ENCODE assay signal across 8 cellular contexts in genomic region chr14:99479903-99480855, GRCh38. TPM values are rescaled to one million over a fixed set of nuclear protein-coding genes. Genes with fewer than 3 reads are reported as not detected.
DNase-seq lines count a peak whose midpoint lies in the region; ATAC-seq lines count a peak whose summit lies in the region.

No MANE protein-coding gene starts in this region.

- DNase-seq in GDM1 (lab: John Stamatoyannopoulos, UW): peak; percentile 63
- DNase-seq in LoVo (ENCODE audit: low spot score): peak; percentile 31
- peak; percentile 59 for DNase-seq in activated CD4-positive, alpha-beta T cell treated with anti-CD3 and anti-CD28 coated beads for 36 hours
- DNase-seq in dedifferentiated amniotic fluid mesenchymal stem cell (ENCODE audit: extremely low spot score): peak; percentile 51
- peak; percentile 69 for DNase-seq in left lobe of liver (ENCODE audit: low spot score)
- DNase-seq in stimulated activated CD4-positive, alpha-beta T cell treated with anti-CD3 and anti-CD28 coated beads, Interleukin-2, amount 100 ng/mL, for 24 hours: peak; percentile 41 to 55

- H3K36me3 Mint-ChIP-seq in activated CD4-positive, alpha-beta T cell treated with anti-CD3 and anti-CD28 coated beads for 36 hours (ENCODE audit: low read depth): peaks cover 5% of the 10 kb centered on the region

- peak overlapping the region; percentile 92 for H3K4me3 Mint-ChIP-seq in activated CD4-positive, alpha-beta T cell treated with anti-CD3 and anti-CD28 coated beads for 36 hours

- CTCF ChIA-PET in activated CD4-positive, alpha-beta T cell treated with anti-CD3 and anti-CD28 coated beads for 36 hours (lab: Charles Lee): interaction anchor here (0.6 to 0.9 kb wide), 4 partner anchors 11 to 210 kb away, joined by 3 read pairs; no protein-coding TSS in a partner anchor

- POLR2A ChIA-PET in activated CD4-positive, alpha-beta T cell treated with anti-CD3 and anti-CD28 coated beads for 36 hours (lab: Charles Lee): interaction anchor here (0.6 to 1.0 kb wide), 12 partner anchors 10 to 276 kb away, joined by 3 to 11 read pairs (median 3); partner anchors contain the start of gene CYP46A1

- intact Hi-C loops in activated CD4-positive, alpha-beta T cell treated with anti-CD3 and anti-CD28 coated beads for 36 hours (cut with DNase I, micrococcal nuclease): loop anchor here (2.0 to 10.0 kb wide), 7 partner anchors 283 to 895 kb away; partner anchors contain the start of genes EML1 (in 1 of the 2), EVL (in 1 of the 2) and WDR25 (in 1 of the 2)

- ATAC-seq in GM21723 (IDR thresholded peaks at IDR 0.05; ENCODE audit: unreplicated experiment): peak; percentile 10
- ATAC-seq in activated CD4-positive, alpha-beta T cell treated with anti-CD3 and anti-CD28 coated beads for 36 hours: no peak
- ATAC-seq in left lobe of liver: peak; percentile 5
- no peak for ATAC-seq in HG02840 (IDR thresholded peaks at IDR 0.05; ENCODE audit: low FRiP score, unreplicated experiment)

- H3K4me1 Mint-ChIP-seq in activated CD4-positive, alpha-beta T cell treated with anti-CD3 and anti-CD28 coated beads for 36 hours: peaks cover 58% of the 10 kb centered on the region

- no peaks in the 10 kb centered on the region for H3K27me3 Mint-ChIP-seq in activated CD4-positive, alpha-beta T cell treated with anti-CD3 and anti-CD28 coated beads for 36 hours

- H3K27ac Mint-ChIP-seq in activated CD4-positive, alpha-beta T cell treated with anti-CD3 and anti-CD28 coated beads for 36 hours: peak overlapping the region; percentile 70

- no peaks in the 10 kb centered on the region for H3K9me3 Mint-ChIP-seq in activated CD4-positive, alpha-beta T cell treated with anti-CD3 and anti-CD28 coated beads for 36 hours (ENCODE audit: low read depth)

RNA-seq across cellular contexts. Expression of gene SETD3, which starts 0.5 kb away (rescaled TPM):
- total RNA-seq in activated CD4-positive, alpha-beta T cell treated with anti-CD3 and anti-CD28 coated beads for 36 hours: 10 to 100 TPM; 51.5 to 62.3 TPM
- 25.1 TPM for total RNA-seq in left lobe of liver

RNA-seq across cellular contexts. Expression of gene CCNK, which starts 1.0 kb away (rescaled TPM):
- 10 to 100 TPM; 93.7 to 96.2 TPM for total RNA-seq in activated CD4-positive, alpha-beta T cell treated with anti-CD3 and anti-CD28 coated beads for 36 hours
- total RNA-seq in left lobe of liver: 13.8 TPM

Comparison
In these comparisons a context has a peak if more than half of its experiments do, and no peak if none do; other contexts are left out.
1. ATAC-seq: peak in GM21723 (single experiment) and left lobe of liver (single experiment); none in activated CD4-positive, alpha-beta T cell treated with anti-CD3 and anti-CD28 coated beads for 36 hours (single experiment) and HG02840 (single experiment).
2. Peak in every context shown above with its lines, with median percentiles within 50 percentile points of each other: DNase-seq.